8 cellular contexts compared by ENCODE assay signal in the genomic region with DNA sequence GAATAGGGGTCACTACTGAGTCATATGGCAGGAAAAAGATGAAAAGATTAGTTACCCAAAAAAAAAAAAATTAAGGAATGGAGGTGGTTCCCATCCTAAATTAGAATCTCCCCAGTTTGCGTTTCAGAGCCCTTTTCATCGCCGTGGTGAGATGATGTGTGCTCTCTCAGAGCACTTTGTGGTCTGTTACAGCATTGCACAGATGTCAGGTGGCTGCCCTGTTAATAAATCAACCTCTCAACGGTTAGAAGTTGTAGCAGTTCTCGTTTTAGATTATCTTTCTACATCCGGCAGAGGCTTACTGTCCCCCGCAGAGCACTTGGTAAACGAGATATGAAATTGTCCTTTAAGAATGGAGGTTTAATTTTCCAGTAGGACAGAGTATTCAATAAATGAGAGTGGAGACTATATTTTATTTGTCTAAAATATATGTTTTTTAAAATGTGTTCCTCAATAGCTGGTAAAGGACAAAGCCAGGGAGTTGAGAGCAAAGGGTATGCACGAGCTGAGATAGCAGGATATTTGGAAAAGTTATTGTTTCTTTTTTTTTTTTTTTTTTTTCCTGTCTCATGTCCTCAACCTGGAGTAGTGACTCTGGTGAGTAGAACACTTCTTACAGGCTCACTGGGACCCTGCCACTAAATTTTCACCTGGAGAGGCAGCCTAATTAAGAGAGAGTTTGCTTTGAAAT. TPM values are rescaled to one million over a fixed set of nuclear protein-coding genes. Genes with fewer than 3 reads are reported as not detected.
DNase-seq lines count a peak whose midpoint lies in the region; ATAC-seq and TF ChIP-seq lines count a peak whose summit lies in the region.

No MANE protein-coding gene starts in this region.

- peaks cover 7% of the 10 kb centered on the region for H3K36me3 ChIP-seq in OCI-LY7 (ENCODE audit: insufficient read depth, low read length)
- no peaks in the 10 kb centered on the region for H3K36me3 ChIP-seq in esophagus muscularis mucosa

- no peaks in the 10 kb centered on the region for H3K9me2 ChIP-seq in OCI-LY7 (ENCODE audit: insufficient read depth, low read length)

- peak overlapping the region; percentile 88 for H3K4me2 ChIP-seq in OCI-LY7 (ENCODE audit: low read length)

- H3K27me3 Mint-ChIP-seq in stimulated activated naive CD8-positive, alpha-beta T cell treated with anti-CD3 and anti-CD28 coated beads, Interleukin-15, Interleukin-2, amounts not matched to agents 100 ng/mL and 50 ng/mL, for 24 hours, result no peaks in the 10 kb centered on the region
- no peaks in the 10 kb centered on the region for H3K27me3 Mint-ChIP-seq in osteocyte (ENCODE audit: unreplicated experiment)

- peak overlapping the region; percentile 75 for H3K27ac Mint-ChIP-seq in stimulated activated naive CD8-positive, alpha-beta T cell treated with anti-CD3 and anti-CD28 coated beads, Interleukin-15, Interleukin-2, amounts not matched to agents 100 ng/mL and 50 ng/mL, for 24 hours
- H3K27ac Mint-ChIP-seq in osteocyte (ENCODE audit: unreplicated experiment), result no peak overlapping the region

- H2AFZ ChIP-seq in OCI-LY7 (ENCODE audit: low read length), result no peak overlapping the region

- H3K36me3 Mint-ChIP-seq in stimulated activated naive CD8-positive, alpha-beta T cell treated with anti-CD3 and anti-CD28 coated beads, Interleukin-15, Interleukin-2, amounts not matched to agents 100 ng/mL and 50 ng/mL, for 24 hours (ENCODE audit: low read depth), result peaks cover 15% of the 10 kb centered on the region
- peaks cover 4% of the 10 kb centered on the region for H3K36me3 Mint-ChIP-seq in osteocyte (ENCODE audit: unreplicated experiment)

- peak; percentile 22 for DNase-seq in EH (ENCODE audit: low read depth)
- peak; percentile 95 for DNase-seq in OCI-LY7 (ENCODE audit: low spot score)
- DNase-seq in esophagus muscularis mucosa (ENCODE audit: extremely low spot score), result no peak
- no peak for DNase-seq in osteocyte (ENCODE audit: extremely low spot score, unreplicated experiment)
- DNase-seq in D341Med (ENCODE audit: low spot score), result no peak

- peaks cover 14% of the 10 kb centered on the region; the same call in 1 of the 2 replicates for H4K20me1 ChIP-seq in OCI-LY7 (ENCODE audit: insufficient read depth, low read length)

- CTCF ChIA-PET in OCI-LY7 (lab: Charles Lee; ENCODE audit: unreplicated experiment), result interaction anchor here (0.6 to 1.6 kb wide), 3 partner anchors 10 to 33 kb away, joined by 3 to 7 read pairs (median 4); no protein-coding TSS in a partner anchor

- intact Hi-C loops in OCI-LY7 (cut with micrococcal nuclease; ENCODE audit: unreplicated experiment) (loop anchor here (1.0 kb wide), 4 partner anchors 22 to 45 kb away; partner anchors contain the start of gene AFF1), esophagus muscularis mucosa (cut with DNase I) (no loop called here)

- POLR2A ChIA-PET in OCI-LY7 (lab: Charles Lee), result interaction anchor here (0.6 to 5.2 kb wide), 10 partner anchors 8 to 44 kb away, joined by 3 to 125 read pairs (median 23); partner anchors contain the start of gene AFF1

- no peak for TF ChIP-seq EP300 in esophagus muscularis mucosa (IDR thresholded peaks at IDR 0.05)

- ATAC-seq in GM19452 (IDR thresholded peaks at IDR 0.05; ENCODE audit: unreplicated experiment) (peak; percentile 91), HG03432 (IDR thresholded peaks at IDR 0.05; ENCODE audit: unreplicated experiment) (peak; percentile 88)

- no peak for TF ChIP-seq POLR2A in esophagus muscularis mucosa (IDR thresholded peaks at IDR 0.05; ENCODE audit: low read depth)

- H3K4me1 ChIP-seq in OCI-LY7 (ENCODE audit: insufficient read depth, low read length, poor library complexity, severe bottlenecking), result peaks cover 96% of the 10 kb centered on the region
- peaks cover 25 to 43% (median 35%) of the 10 kb centered on the region in 4 donors for H3K4me1 ChIP-seq in esophagus muscularis mucosa

- WGBS in esophagus muscularis mucosa, result 48% methylated on average over 9 of the region's 9 CpGs

- H3K4me1 Mint-ChIP-seq in stimulated activated naive CD8-positive, alpha-beta T cell treated with anti-CD3 and anti-CD28 coated beads, Interleukin-15, Interleukin-2, amounts not matched to agents 100 ng/mL and 50 ng/mL, for 24 hours (ENCODE audit: low read depth), result peaks cover 59% of the 10 kb centered on the region
- peaks cover 25% of the 10 kb centered on the region for H3K4me1 Mint-ChIP-seq in osteocyte (ENCODE audit: unreplicated experiment)

- H3K79me2 ChIP-seq in OCI-LY7 (ENCODE audit: insufficient read depth, low read depth, low read length), result peaks cover 85% of the 10 kb centered on the region

- H3K9me3 Mint-ChIP-seq in stimulated activated naive CD8-positive, alpha-beta T cell treated with anti-CD3 and anti-CD28 coated beads, Interleukin-15, Interleukin-2, amounts not matched to agents 100 ng/mL and 50 ng/mL, for 24 hours, result no peaks in the 10 kb centered on the region
- no peaks in the 10 kb centered on the region for H3K9me3 Mint-ChIP-seq in osteocyte (ENCODE audit: unreplicated experiment)

- H3K4me3 ChIP-seq in OCI-LY7 (ENCODE audit: low read depth, low read length, poor library complexity, severe bottlenecking) (peak overlapping the region; percentile 61), esophagus muscularis mucosa (no peak overlapping the region)

- H3K27me3 ChIP-seq in esophagus muscularis mucosa, result no peaks in the 10 kb centered on the region

- peak overlapping the region; percentile 64 for H3K4me3 Mint-ChIP-seq in stimulated activated naive CD8-positive, alpha-beta T cell treated with anti-CD3 and anti-CD28 coated beads, Interleukin-15, Interleukin-2, amounts not matched to agents 100 ng/mL and 50 ng/mL, for 24 hours
- H3K4me3 Mint-ChIP-seq in osteocyte (ENCODE audit: unreplicated experiment), result no peak overlapping the region

- BruUV-seq in OCI-LY7 (replicated peaks; lab: Mats Ljungman, UMichigan), result TSS peak; percentile 91

- peak overlapping the region; percentile 100 for H3K27ac ChIP-seq in OCI-LY7 (ENCODE audit: low read depth, low read length, poor library complexity, severe bottlenecking)
- peak overlapping the region; percentile 52 to 71 (median 62) for H3K27ac ChIP-seq in esophagus muscularis mucosa (replicated peaks in 1 of 4)

- TF ChIP-seq CTCF in OCI-LY7 (conservative IDR thresholded peaks at IDR 0.05; ENCODE audit: low read length) (no peak), esophagus muscularis mucosa (IDR thresholded peaks at IDR 0.05) (no peak), osteocyte (IDR thresholded peaks at IDR 0.05) (no peak)

- no peaks in the 10 kb centered on the region for H3K9me3 ChIP-seq in OCI-LY7 (ENCODE audit: low read length)
- H3K9me3 ChIP-seq in esophagus muscularis mucosa, result no peaks in the 10 kb centered on the region

RNA-seq across cellular contexts. Expression of gene AFF1, which starts 26.9 kb away (rescaled TPM):
- 28.7 and 29.9 TPM in 2 replicates for total RNA-seq in OCI-LY7 (2014; rRNA removed; shearing (Covaris generic))
- total RNA-seq in OCI-LY7 (2022), result 69.7 and 81.4 TPM in 2 replicates
- total RNA-seq in esophagus muscularis mucosa, result 10 to 100 TPM; 53.6 to 85.2 (median 70.6) TPM
- 29.3 and 39.3 TPM in 2 replicates for total RNA-seq in osteocyte

Comparison
In these comparisons a context has a peak if more than half of its experiments do, and no peak if none do; other contexts are left out.
1. DNase-seq: peak in EH (single experiment) and OCI-LY7 (single experiment); none in esophagus muscularis mucosa (single experiment), osteocyte (single experiment) and D341Med (single experiment).